In genomic region chr10:124313374-124313773, GRCh38 we compare ENCODE assay signal across 25 cellular contexts.
DNase-seq lines count a peak whose midpoint lies in the region; ATAC-seq, FAIRE-seq and TF ChIP-seq lines count a peak whose summit lies in the region.
"Had no signal": no experiment of that assay in that cellular context is flagged by ENCODE, and none has a peak within 500 bp of the region (broad histone marks: within the 10 kb centered on the region; RNA-seq: fewer than 3 reads in every experiment).

No MANE protein-coding gene starts in this region.

- H3K4me2 ChIP-seq in HCT116 (ENCODE audit: low read length): no peak overlapping the region
- H3K4me2 ChIP-seq: A549; BLaER1 treated with 17β-estradiol and CSF1 and Interleukin-3, amounts not matched to agents 10 nM and 100 nM; KMS-11; PC-9 had no signal

- no peaks in the 10 kb centered on the region for H3K9me3 ChIP-seq in HCT116 (ENCODE audit: control insufficient read depth in 1 of 2, insufficient read depth in 1 of 2, low read depth in 1 of 2, low read length in 2 of 2)
- H3K9me3 ChIP-seq: A549 had no signal

- BruUV-seq in HCT116 (replicated peaks; lab: Mats Ljungman, UMichigan): no TSS peak

- no peak for ATAC-seq in HCT116
- ATAC-seq: A549 had no signal

- POLR2A ChIA-PET in HCT116 (lab: Charles Lee): no interaction called here

- TF ChIP-seq CTCF in HCT116 (IDR thresholded peaks at IDR 0.05 in 2 of 3, conservative IDR thresholded peaks at IDR 0.05 in 1 of 3; ENCODE audit: borderline replicate concordance in 1 of 3, insufficient read depth in 1 of 3, low read depth in 2 of 3, low read length in 2 of 3): no peak
- TF ChIP-seq CTCF in coronary artery (IDR thresholded peaks at IDR 0.05): no peak

- H3K79me2 ChIP-seq in HCT116 (ENCODE audit: insufficient read depth, low read length): no peaks in the 10 kb centered on the region

- H3K36me3 Mint-ChIP-seq in activated naive CD4-positive, alpha-beta T cell treated with anti-CD3 and anti-CD28 coated beads for 36 hours (ENCODE audit: low read depth): no peaks in the 10 kb centered on the region
- H3K36me3 Mint-ChIP-seq: IgD-negative memory B cell had no signal

- intact Hi-C loops in HCT116 (cut with micrococcal nuclease): no loop called here
- intact Hi-C loops in activated naive CD4-positive, alpha-beta T cell treated with anti-CD3 and anti-CD28 coated beads for 36 hours (cut with micrococcal nuclease): no loop called here

- DNase-seq in HCT116 (ENCODE audit: low read depth, low spot score) (no peak), coronary artery (ENCODE audit: low spot score) (peak; percentile 2), mesenteric fat pad (ENCODE audit: low spot score) (peak; percentile 39), urothelium cell line (ENCODE audit: low spot score) (no peak), RPMI8226 (no peak), NCI-H1092 (lab: John Stamatoyannopoulos, UW) (no peak)
- no peak for DNase-seq in activated naive CD4-positive, alpha-beta T cell treated with anti-CD3 and anti-CD28 coated beads for 36 hours
- DNase-seq: AML-193; CD4-positive, alpha-beta T cell; GOT3; HCEC 1CT; MM.1S; NCI-H1417 treated with DMSO at 0.1 percent for 48 hours; NCI-H1694 treated with DMSO at 0.1 percent for 48 hours; NCI-H2081; NCI-H2227 treated with DMSO at 0.1 percent for 48 hours; NCI-H526 treated with DMSO at 0.1 percent for 48 hours; PC-9; Right ventricle myocardium superior had no signal

- H3K9me2 ChIP-seq in HCT116 (ENCODE audit: insufficient read depth): no peaks in the 10 kb centered on the region

- no peak overlapping the region for H3K4me3 ChIP-seq in HCT116 (replicated peaks in 1 of 2; ENCODE audit: low read depth in 1 of 2, low read length in 2 of 2)
- H3K4me3 ChIP-seq in coronary artery: no peak overlapping the region
- H3K4me3 ChIP-seq: A549; BLaER1 treated with 17β-estradiol and CSF1 and Interleukin-3, amounts not matched to agents 10 nM and 100 nM; PC-9 had no signal

- H2AFZ ChIP-seq in HCT116 (ENCODE audit: low read depth, low read length, poor library complexity, severe bottlenecking): peak overlapping the region; percentile 0
- H2AFZ ChIP-seq: PC-9 had no signal

- H4K20me1 ChIP-seq in HCT116 (ENCODE audit: insufficient read depth): no peaks in the 10 kb centered on the region
- H4K20me1 ChIP-seq: BLaER1 treated with 17β-estradiol and CSF1 and Interleukin-3, amounts not matched to agents 10 nM and 100 nM had no signal

- CTCF ChIA-PET in HCT116 (lab: Charles Lee): no interaction called here
- CTCF ChIA-PET in activated naive CD4-positive, alpha-beta T cell treated with anti-CD3 and anti-CD28 coated beads for 36 hours (lab: Charles Lee): no interaction called here

- H3K27me3 Mint-ChIP-seq in activated naive CD4-positive, alpha-beta T cell treated with anti-CD3 and anti-CD28 coated beads for 36 hours (ENCODE audit: low read depth): no peaks in the 10 kb centered on the region
- H3K27me3 Mint-ChIP-seq: CD4-positive, alpha-beta T cell; IgD-negative memory B cell had no signal

- H3K27ac ChIP-seq in HCT116 (ENCODE audit: low read depth, low read length) (no peak overlapping the region), coronary artery (no peak overlapping the region)
- H3K27ac ChIP-seq: A549; BLaER1 treated with 17β-estradiol and CSF1 and Interleukin-3, amounts not matched to agents 10 nM and 100 nM; HL-60; KMS-11; PC-9 had no signal

- H3K9me3 Mint-ChIP-seq in activated naive CD4-positive, alpha-beta T cell treated with anti-CD3 and anti-CD28 coated beads for 36 hours: peaks cover 2% of the 10 kb centered on the region
- H3K9me3 Mint-ChIP-seq: CD4-positive, alpha-beta T cell; IgD-negative memory B cell had no signal

- no peaks in the 10 kb centered on the region for H3K4me1 Mint-ChIP-seq in activated naive CD4-positive, alpha-beta T cell treated with anti-CD3 and anti-CD28 coated beads for 36 hours (ENCODE audit: low read depth)
- H3K4me1 Mint-ChIP-seq: IgD-negative memory B cell had no signal

- RAD21 ChIA-PET in HCT116 (lab: Charles Lee; ENCODE audit: low non-redundant PET in 1 of 2, low total read pairs in 2 of 2, uncharacterized antibody in 2 of 2, unreplicated experiment in 2 of 2): no interaction called here

- no peak for TF ChIP-seq POLR2A in HCT116 (IDR thresholded peaks at IDR 0.05; ENCODE audit: borderline replicate concordance, extremely low read depth, insufficient read depth, insufficient read length)

- H3K9ac ChIP-seq in HCT116 (ENCODE audit: low read length): no peak overlapping the region
- H3K9ac ChIP-seq: BLaER1 treated with 17β-estradiol and CSF1 and Interleukin-3, amounts not matched to agents 10 nM and 100 nM; KMS-11 had no signal

- peak; percentile 68 for FAIRE-seq in urothelium cell line (lab: Jason Lieb, UNC)
- FAIRE-seq: A549, D721Med had no signal

- no peaks in the 10 kb centered on the region for H3K27me3 ChIP-seq in HCT116 (ENCODE audit: insufficient read depth, low read length)
- H3K27me3 ChIP-seq: BLaER1 treated with 17β-estradiol and CSF1 and Interleukin-3, amounts not matched to agents 10 nM and 100 nM had no signal

- TF ChIP-seq RAD21 in HCT116 (IDR thresholded peaks at IDR 0.05; ENCODE audit: low read depth): no peak

- H3K4me3 Mint-ChIP-seq in activated naive CD4-positive, alpha-beta T cell treated with anti-CD3 and anti-CD28 coated beads for 36 hours: no peak overlapping the region
- H3K4me3 Mint-ChIP-seq: CD4-positive, alpha-beta T cell; IgD-negative memory B cell had no signal

- no peaks in the 10 kb centered on the region for H3K4me1 ChIP-seq in HCT116 (ENCODE audit: control insufficient read depth in 1 of 2, insufficient read depth in 2 of 2, low read length in 2 of 2)
- H3K4me1 ChIP-seq: A549 had no signal

- no peak overlapping the region for H3K27ac Mint-ChIP-seq in activated naive CD4-positive, alpha-beta T cell treated with anti-CD3 and anti-CD28 coated beads for 36 hours
- H3K27ac Mint-ChIP-seq: CD4-positive, alpha-beta T cell; IgD-negative memory B cell had no signal

- no peaks in the 10 kb centered on the region for H3K36me3 ChIP-seq in HCT116 (ENCODE audit: control insufficient read depth in 1 of 2, insufficient read depth in 2 of 2, low read length in 2 of 2)
- H3K36me3 ChIP-seq: BLaER1 treated with 17β-estradiol and CSF1 and Interleukin-3, amounts not matched to agents 10 nM and 100 nM had no signal

TF ChIP-seq in HCT116, 20 proteins besides CTCF, POLR2A, EP300 and RAD21 (continues in another document):
- TF ChIP-seq EGR1 (IDR thresholded peaks at IDR 0.05; ENCODE audit: low read depth) (no peak), REST (IDR thresholded peaks at IDR 0.05; ENCODE audit: low read depth) (no peak), CBX3 (IDR thresholded peaks at IDR 0.05; ENCODE audit: low read depth) (no peak), ZBTB33 (IDR thresholded peaks at IDR 0.05; ENCODE audit: extremely low read depth, insufficient replicate concordance, low read length) (no peak), YY1 (IDR thresholded peaks at IDR 0.05; ENCODE audit: extremely low read depth, insufficient replicate concordance, low read depth, low read length) (no peak), ATF3 (IDR thresholded peaks at IDR 0.05) (no peak), MAX (IDR thresholded peaks at IDR 0.05) (no peak), EZH2phosphoT487 (IDR thresholded peaks at IDR 0.05; ENCODE audit: borderline replicate concordance) (no peak), EZH2 (IDR thresholded peaks at IDR 0.05) (no peak), ZNF274 (IDR thresholded peaks at IDR 0.05; ENCODE audit: low read depth, low read length) (no peak)

Comparison
In these comparisons a context has a peak if more than half of its experiments do, and no peak if none do; other contexts are left out.
1. DNase-seq: peak in coronary artery (single experiment) and mesenteric fat pad (single experiment); none in HCT116 (single experiment), urothelium cell line (single experiment), RPMI8226 (single experiment), activated naive CD4-positive, alpha-beta T cell treated with anti-CD3 and anti-CD28 coated beads for 36 hours (single experiment) and NCI-H1092 (single experiment).